Comparison of ENCODE assay signal across 11 cellular contexts in the genomic region with DNA sequence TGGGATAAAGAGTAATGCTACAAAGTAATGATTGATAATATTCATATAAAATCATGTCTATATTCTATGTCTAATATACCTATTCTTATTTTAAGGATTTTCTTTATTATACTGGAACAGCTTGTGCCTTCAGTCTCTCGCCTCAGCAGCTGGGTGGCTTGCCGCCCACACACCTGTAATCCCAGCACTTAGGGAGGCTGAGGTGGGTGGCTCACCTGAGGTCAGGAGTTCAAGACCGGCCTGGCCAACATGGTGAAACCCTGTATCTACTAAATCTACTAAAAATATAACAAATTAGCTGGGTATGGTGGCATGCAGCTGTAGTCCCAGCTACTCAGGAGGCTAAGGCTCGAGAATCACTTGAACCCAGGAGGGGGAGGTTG. TPM values are rescaled to one million over a fixed set of nuclear protein-coding genes. Genes with fewer than 3 reads are reported as not detected.
"Had no signal": no experiment of that assay in that cellular context is flagged by ENCODE, and none has a peak within 500 bp of the region (broad histone marks: within the 10 kb centered on the region; RNA-seq: fewer than 3 reads in every experiment).

No MANE protein-coding gene starts in this region.

- H3K9me3 Mint-ChIP-seq: HFFc6 had no signal

- H3K4me3 Mint-ChIP-seq: HFFc6 had no signal

- H3K27ac ChIP-seq: GM23248, HL-60, KMS-11 had no signal

- H3K4me2 ChIP-seq: KMS-11 had no signal

- H3K9ac ChIP-seq: GM23248, KMS-11 had no signal

- H3K27ac Mint-ChIP-seq: HFFc6 had no signal

- DNase-seq: GM23248, GOT3, H7, HFFc6, IMR-90, KBM-7 had no signal

- H3K4me3 ChIP-seq: GM23248, HAP-1 had no signal

- H2AFZ ChIP-seq: GM23248 had no signal

- H3K9me3 ChIP-seq: HAP-1 had no signal

RNA-seq across cellular contexts. Expression of gene RAB42, which starts 46.8 kb away (rescaled TPM):
- total RNA-seq: H4, HT1080 had no signal
